ENCODE assay signal across 8 cellular contexts in genomic region chr5:89930591-89931383, GRCh38.
DNase-seq lines count a peak whose midpoint lies in the region; ATAC-seq and TF ChIP-seq lines count a peak whose summit lies in the region.

No MANE protein-coding gene starts in this region.

- H3K36me3 ChIP-seq in neural progenitor cell, result no peaks in the 10 kb centered on the region
- no peaks in the 10 kb centered on the region for H3K36me3 ChIP-seq in effector memory CD4-positive, alpha-beta T cell (ENCODE audit: control insufficient read depth, insufficient read depth, low read length)

- DNase-seq in neural progenitor cell (ENCODE audit: low spot score) (no peak), WTC11 (ENCODE audit: low spot score) (no peak), coronary artery (ENCODE audit: low spot score) (no peak)
- DNase-seq in activated T-cell treated with anti-CD3 and anti-CD28 coated beads, Interleukin-2, amount 50 U/mL, for 72 hours, result no peak
- no peak for DNase-seq in effector memory CD4-positive, alpha-beta T cell

- peaks cover 8% of the 10 kb centered on the region for H3K9me3 Mint-ChIP-seq in neural progenitor cell
- H3K9me3 Mint-ChIP-seq in WTC11, result peaks cover 5% of the 10 kb centered on the region; the same call in 1 of the 2 replicates
- peaks cover 2% of the 10 kb centered on the region in 2 donors for H3K9me3 Mint-ChIP-seq in activated T-cell treated with anti-CD3 and anti-CD28 coated beads, Interleukin-2, amount 50 U/mL, for 72 hours

- no peak overlapping the region for H3K4me3 ChIP-seq in neural progenitor cell
- no peak overlapping the region for H3K4me3 ChIP-seq in effector memory CD4-positive, alpha-beta T cell (ENCODE audit: insufficient read depth, low read depth, low read length, poor library complexity, severe bottlenecking)
- no peak overlapping the region for H3K4me3 ChIP-seq in coronary artery

- H3K36me3 Mint-ChIP-seq in neural progenitor cell (no peaks in the 10 kb centered on the region), WTC11 (no peaks in the 10 kb centered on the region)
- no peaks in the 10 kb centered on the region for H3K36me3 Mint-ChIP-seq in activated T-cell treated with anti-CD3 and anti-CD28 coated beads, Interleukin-2, amount 50 U/mL, for 72 hours (ENCODE audit: insufficient read depth in 2 of 2)

- H3F3A ChIP-seq in neural progenitor cell (ENCODE audit: low read depth), result no peaks in the 10 kb centered on the region

- POLR2A ChIA-PET in WTC11 (lab: Charles Lee), result no interaction called here

- H3K4me2 ChIP-seq in neural progenitor cell, result no peak overlapping the region

- H3K79me2 ChIP-seq in neural progenitor cell (ENCODE audit: low read depth), result no peaks in the 10 kb centered on the region

- H3K9ac ChIP-seq in neural progenitor cell, result no peak overlapping the region

- peaks cover 37% of the 10 kb centered on the region for H3K4me1 Mint-ChIP-seq in neural progenitor cell
- H3K4me1 Mint-ChIP-seq in WTC11, result peaks cover 33% of the 10 kb centered on the region
- H3K4me1 Mint-ChIP-seq in activated T-cell treated with anti-CD3 and anti-CD28 coated beads, Interleukin-2, amount 50 U/mL, for 72 hours (ENCODE audit: low read depth), result no peaks in the 10 kb centered on the region

- no peak for TF ChIP-seq CTCF in neural progenitor cell (IDR thresholded peaks at IDR 0.05)
- no peak for TF ChIP-seq CTCF in WTC11 (IDR thresholded peaks at IDR 0.05)
- TF ChIP-seq CTCF in coronary artery (IDR thresholded peaks at IDR 0.05), result no peak

- H3K27me3 ChIP-seq in neural progenitor cell, result no peaks in the 10 kb centered on the region
- H3K27me3 ChIP-seq in effector memory CD4-positive, alpha-beta T cell (replicated peaks; ENCODE audit: control insufficient read depth, insufficient read depth, low read length, poor library complexity, severe bottlenecking), result no peaks in the 10 kb centered on the region

- H4K20me1 ChIP-seq in neural progenitor cell (ENCODE audit: low read depth), result no peaks in the 10 kb centered on the region

- H3K27ac Mint-ChIP-seq in neural progenitor cell (peak overlapping the region; percentile 39), WTC11 (no peak overlapping the region)
- H3K27ac Mint-ChIP-seq in activated T-cell treated with anti-CD3 and anti-CD28 coated beads, Interleukin-2, amount 50 U/mL, for 72 hours, result no peak overlapping the region

- ATAC-seq in GM18870 (IDR thresholded peaks at IDR 0.05; ENCODE audit: unreplicated experiment), result peak; percentile 90
- ATAC-seq in HG03060 (IDR thresholded peaks at IDR 0.05; ENCODE audit: low read depth, unreplicated experiment), result peak; percentile 84
- ATAC-seq in SK-N-SH treated with all-trans-retinoic acid at 6 μM for 48 hours, result peak; percentile 90
- no peak for ATAC-seq in WTC11
- ATAC-seq in activated T-cell treated with anti-CD3 and anti-CD28 coated beads, Interleukin-2, amount 50 U/mL, for 72 hours (replicated peaks in 1 of 2), result no peak

- peaks cover 19% of the 10 kb centered on the region for H3K4me1 ChIP-seq in neural progenitor cell
- H3K4me1 ChIP-seq in effector memory CD4-positive, alpha-beta T cell (ENCODE audit: control insufficient read depth, insufficient read depth, low read length, poor library complexity, severe bottlenecking), result no peaks in the 10 kb centered on the region

- no peak overlapping the region for H2AFZ ChIP-seq in neural progenitor cell (replicated peaks)

- no peak overlapping the region for H3K27ac ChIP-seq in neural progenitor cell
- H3K27ac ChIP-seq in effector memory CD4-positive, alpha-beta T cell (ENCODE audit: insufficient read depth, low read length, poor library complexity, severe bottlenecking), result no peak overlapping the region
- H3K27ac ChIP-seq in coronary artery, result no peak overlapping the region

- no peaks in the 10 kb centered on the region for H3K27me3 Mint-ChIP-seq in neural progenitor cell (ENCODE audit: insufficient read depth, low read depth)
- H3K27me3 Mint-ChIP-seq in WTC11 (ENCODE audit: low read depth), result no peaks in the 10 kb centered on the region
- H3K27me3 Mint-ChIP-seq in activated T-cell treated with anti-CD3 and anti-CD28 coated beads, Interleukin-2, amount 50 U/mL, for 72 hours (ENCODE audit: low read depth), result no peaks in the 10 kb centered on the region

- CTCF ChIA-PET in WTC11 (lab: Charles Lee), result no interaction called here

- H3K4me3 Mint-ChIP-seq in neural progenitor cell (no peak overlapping the region), WTC11 (no peak overlapping the region)
- H3K4me3 Mint-ChIP-seq in activated T-cell treated with anti-CD3 and anti-CD28 coated beads, Interleukin-2, amount 50 U/mL, for 72 hours, result no peak overlapping the region

- H3K9me3 ChIP-seq in neural progenitor cell (ENCODE audit: low read depth), result no peaks in the 10 kb centered on the region
- H3K9me3 ChIP-seq in effector memory CD4-positive, alpha-beta T cell (ENCODE audit: control insufficient read depth, low read length), result no peaks in the 10 kb centered on the region

TF ChIP-seq in SK-N-SH treated with all-trans-retinoic acid at 6 μM for 48 hours, 23 proteins besides CTCF, POLR2A, EP300 and RAD21 (continues in another document):
- TF ChIP-seq ZFP3 (CRISPR knock-in tag; IDR thresholded peaks at IDR 0.05) (no peak), CSDC2 (CRISPR knock-in tag; IDR thresholded peaks at IDR 0.05) (no peak), ESRRG (CRISPR knock-in tag; IDR thresholded peaks at IDR 0.05) (no peak), ISL1 (CRISPR knock-in tag; IDR thresholded peaks at IDR 0.05) (peak; percentile 38; the same call in 1 of the 2 replicates), PPARA (CRISPR knock-in tag; IDR thresholded peaks at IDR 0.05; ENCODE audit: borderline replicate concordance) (no peak), TOX (CRISPR knock-in tag; IDR thresholded peaks at IDR 0.05; ENCODE audit: borderline replicate concordance) (no peak), OSR1 (CRISPR knock-in tag; IDR thresholded peaks at IDR 0.05) (no peak), ZFP30 (CRISPR knock-in tag; IDR thresholded peaks at IDR 0.05) (no peak)
- TF ChIP-seq, protein P1, sequence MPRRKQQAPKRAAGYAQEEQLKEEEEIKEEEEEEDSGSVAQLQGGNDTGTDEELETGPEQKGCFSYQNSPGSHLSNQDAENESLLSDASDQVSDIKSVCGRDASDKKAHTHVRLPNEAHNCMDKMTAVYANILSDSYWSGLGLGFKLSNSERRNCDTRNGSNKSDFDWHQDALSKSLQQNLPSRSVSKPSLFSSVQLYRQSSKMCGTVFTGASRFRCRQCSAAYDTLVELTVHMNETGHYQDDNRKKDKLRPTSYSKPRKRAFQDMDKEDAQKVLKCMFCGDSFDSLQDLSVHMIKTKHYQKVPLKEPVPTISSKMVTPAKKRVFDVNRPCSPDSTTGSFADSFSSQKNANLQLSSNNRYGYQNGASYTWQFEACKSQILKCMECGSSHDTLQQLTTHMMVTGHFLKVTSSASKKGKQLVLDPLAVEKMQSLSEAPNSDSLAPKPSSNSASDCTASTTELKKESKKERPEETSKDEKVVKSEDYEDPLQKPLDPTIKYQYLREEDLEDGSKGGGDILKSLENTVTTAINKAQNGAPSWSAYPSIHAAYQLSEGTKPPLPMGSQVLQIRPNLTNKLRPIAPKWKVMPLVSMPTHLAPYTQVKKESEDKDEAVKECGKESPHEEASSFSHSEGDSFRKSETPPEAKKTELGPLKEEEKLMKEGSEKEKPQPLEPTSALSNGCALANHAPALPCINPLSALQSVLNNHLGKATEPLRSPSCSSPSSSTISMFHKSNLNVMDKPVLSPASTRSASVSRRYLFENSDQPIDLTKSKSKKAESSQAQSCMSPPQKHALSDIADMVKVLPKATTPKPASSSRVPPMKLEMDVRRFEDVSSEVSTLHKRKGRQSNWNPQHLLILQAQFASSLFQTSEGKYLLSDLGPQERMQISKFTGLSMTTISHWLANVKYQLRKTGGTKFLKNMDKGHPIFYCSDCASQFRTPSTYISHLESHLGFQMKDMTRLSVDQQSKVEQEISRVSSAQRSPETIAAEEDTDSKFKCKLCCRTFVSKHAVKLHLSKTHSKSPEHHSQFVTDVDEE (CRISPR knock-in tag; IDR thresholded peaks at IDR 0.05), result no peak

TF ChIP-seq in WTC11, 78 proteins besides CTCF, POLR2A, EP300 and RAD21:
- TF ChIP-seq, protein P2, sequence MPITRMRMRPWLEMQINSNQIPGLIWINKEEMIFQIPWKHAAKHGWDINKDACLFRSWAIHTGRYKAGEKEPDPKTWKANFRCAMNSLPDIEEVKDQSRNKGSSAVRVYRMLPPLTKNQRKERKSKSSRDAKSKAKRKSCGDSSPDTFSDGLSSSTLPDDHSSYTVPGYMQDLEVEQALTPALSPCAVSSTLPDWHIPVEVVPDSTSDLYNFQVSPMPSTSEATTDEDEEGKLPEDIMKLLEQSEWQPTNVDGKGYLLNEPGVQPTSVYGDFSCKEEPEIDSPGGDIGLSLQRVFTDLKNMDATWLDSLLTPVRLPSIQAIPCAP (CRISPR knock-in tag; IDR thresholded peaks at IDR 0.05), result no peak
- no peak for TF ChIP-seq TEAD1 (CRISPR knock-in tag; IDR thresholded peaks at IDR 0.05)
- TF ChIP-seq, protein P3, sequence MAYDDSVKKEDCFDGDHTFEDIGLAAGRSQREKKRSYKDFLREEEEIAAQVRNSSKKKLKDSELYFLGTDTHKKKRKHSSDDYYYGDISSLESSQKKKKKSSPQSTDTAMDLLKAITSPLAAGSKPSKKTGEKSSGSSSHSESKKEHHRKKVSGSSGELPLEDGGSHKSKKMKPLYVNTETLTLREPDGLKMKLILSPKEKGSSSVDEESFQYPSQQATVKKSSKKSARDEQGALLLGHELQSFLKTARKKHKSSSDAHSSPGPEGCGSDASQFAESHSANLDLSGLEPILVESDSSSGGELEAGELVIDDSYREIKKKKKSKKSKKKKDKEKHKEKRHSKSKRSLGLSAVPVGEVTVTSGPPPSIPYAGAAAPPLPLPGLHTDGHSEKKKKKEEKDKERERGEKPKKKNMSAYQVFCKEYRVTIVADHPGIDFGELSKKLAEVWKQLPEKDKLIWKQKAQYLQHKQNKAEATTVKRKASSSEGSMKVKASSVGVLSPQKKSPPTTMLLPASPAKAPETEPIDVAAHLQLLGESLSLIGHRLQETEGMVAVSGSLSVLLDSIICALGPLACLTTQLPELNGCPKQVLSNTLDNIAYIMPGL (CRISPR knock-in tag; IDR thresholded peaks at IDR 0.05), result no peak

Comparison
In these comparisons a context has a peak if more than half of its experiments do, and no peak if none do; other contexts are left out.
1. ATAC-seq: peak in GM18870 (single experiment), HG03060 (single experiment) and SK-N-SH treated with all-trans-retinoic acid at 6 μM for 48 hours (single experiment); none in WTC11 (single experiment) and activated T-cell treated with anti-CD3 and anti-CD28 coated beads, Interleukin-2, amount 50 U/mL, for 72 hours (0 of 2).